ENCODE assay signal across 32 cellular contexts in genomic region chr22:34297536-34298120, GRCh38.
"Had no signal": no experiment of that assay in that cellular context is flagged by ENCODE, and none has a peak within 500 bp of the region (broad histone marks: within the 10 kb centered on the region; RNA-seq: fewer than 3 reads in every experiment).

No MANE protein-coding gene starts in this region.

- H3K4me3 ChIP-seq: cardiac muscle cell, PC-9, SJCRH30, SK-N-MC had no signal

- H3K27me3 ChIP-seq: cardiac muscle cell, SJCRH30 had no signal

- H3K27me3 Mint-ChIP-seq: activated CD4-positive, alpha-beta memory T cell treated with anti-CD3 and anti-CD28 coated beads, Interleukin-2, amount 10 ng/mL, durations not matched to agents 7 days and 5 days; activated CD8-positive, alpha-beta memory T cell treated with anti-CD3 and anti-CD28 coated beads, Interleukin-2, amount 10 ng/mL, durations not matched to agents 7 days and 5 days; activated naive CD8-positive, alpha-beta T cell treated with anti-CD3 and anti-CD28 coated beads for 36 hours; activated T-helper 17 cell treated with anti-CD3 and anti-CD28 coated beads, Interleukin-2, amount 50 U/mL, for 72 hours had no signal

- H3K4me3 Mint-ChIP-seq: activated CD4-positive, alpha-beta memory T cell treated with anti-CD3 and anti-CD28 coated beads, Interleukin-2, amount 10 ng/mL, durations not matched to agents 7 days and 5 days; activated CD8-positive, alpha-beta memory T cell treated with anti-CD3 and anti-CD28 coated beads, Interleukin-2, amount 10 ng/mL, durations not matched to agents 7 days and 5 days; activated naive CD8-positive, alpha-beta T cell treated with anti-CD3 and anti-CD28 coated beads for 36 hours; activated T-helper 17 cell treated with anti-CD3 and anti-CD28 coated beads, Interleukin-2, amount 50 U/mL, for 72 hours had no signal

- H3K36me3 Mint-ChIP-seq: activated CD8-positive, alpha-beta memory T cell treated with anti-CD3 and anti-CD28 coated beads, Interleukin-2, amount 10 ng/mL, durations not matched to agents 7 days and 5 days; activated naive CD8-positive, alpha-beta T cell treated with anti-CD3 and anti-CD28 coated beads for 36 hours had no signal

- H3K27ac ChIP-seq: cardiac muscle cell, KMS-11, PC-9, RWPE1, SJCRH30, SK-N-MC, WERI-Rb-1 had no signal

- H3K9me3 Mint-ChIP-seq: activated CD4-positive, alpha-beta memory T cell treated with anti-CD3 and anti-CD28 coated beads, Interleukin-2, amount 10 ng/mL, durations not matched to agents 7 days and 5 days; activated naive CD8-positive, alpha-beta T cell treated with anti-CD3 and anti-CD28 coated beads for 36 hours; activated T-helper 17 cell treated with anti-CD3 and anti-CD28 coated beads, Interleukin-2, amount 50 U/mL, for 72 hours had no signal

- H3K36me3 ChIP-seq: cardiac muscle cell, SJCRH30, WERI-Rb-1 had no signal

- H3K27ac Mint-ChIP-seq: activated CD4-positive, alpha-beta memory T cell treated with anti-CD3 and anti-CD28 coated beads, Interleukin-2, amount 10 ng/mL, durations not matched to agents 7 days and 5 days; activated CD8-positive, alpha-beta memory T cell treated with anti-CD3 and anti-CD28 coated beads, Interleukin-2, amount 10 ng/mL, durations not matched to agents 7 days and 5 days; activated naive CD8-positive, alpha-beta T cell treated with anti-CD3 and anti-CD28 coated beads for 36 hours; activated T-helper 17 cell treated with anti-CD3 and anti-CD28 coated beads, Interleukin-2, amount 50 U/mL, for 72 hours had no signal

- H3K9ac ChIP-seq: KMS-11 had no signal

- H3K9me3 ChIP-seq: SJCRH30 had no signal

- H2AFZ ChIP-seq: PC-9 had no signal

- H3K4me2 ChIP-seq: KMS-11, PC-9 had no signal

- DNase-seq: activated CD4-positive, alpha-beta memory T cell treated with anti-CD3 and anti-CD28 coated beads, Interleukin-2, amount 10 ng/mL, durations not matched to agents 7 days and 5 days; activated CD4-positive, alpha-beta T cell treated with anti-CD3 and anti-CD28 coated beads for 1 hour; activated CD4-positive, alpha-beta T cell treated with anti-CD3 and anti-CD28 coated beads for 48 hours; activated CD4-positive, CD25-positive, alpha-beta regulatory T cell; activated CD8-positive, alpha-beta memory T cell treated with anti-CD3 and anti-CD28 coated beads for 24 hours; activated CD8-positive, alpha-beta memory T cell treated with anti-CD3 and anti-CD28 coated beads, Interleukin-2, amount 10 ng/mL, durations not matched to agents 7 days and 5 days; activated CD8-positive, alpha-beta memory T cell treated with anti-CD3 and anti-CD28 coated beads, Interleukin-2, amount 50 U/mL, for 48 hours; activated effector memory CD4-positive, alpha-beta T cell treated with anti-CD3 and anti-CD28 coated beads, Interleukin-2, amount 50 U/mL, for 16 hours; activated naive CD4-positive, alpha-beta T cell; activated naive CD4-positive, alpha-beta T cell treated with anti-CD3 and anti-CD28 coated beads, Interleukin-2, amount 50 U/mL, for 16 hours; activated naive CD8-positive, alpha-beta T cell treated with anti-CD3 and anti-CD28 coated beads for 36 hours; activated T-cell treated with anti-CD3 and anti-CD28 coated beads, Interleukin-2, amount 50 U/mL, for 48 hours; amniotic stem cell; aorta; MM.1S; MV-4-11; NCI-H1092; NCI-H1436 treated with DMSO at 0.1 percent for 48 hours; NCI-H1694 treated with DMSO at 0.1 percent for 48 hours; NCI-H2029; NCI-H345; NCI-H524 treated with DMSO at 0.1 percent for 48 hours; PC-9; SHP77; SJCRH30; T1000; WERI-Rb-1 had no signal

- H3K4me1 Mint-ChIP-seq: activated CD4-positive, alpha-beta memory T cell treated with anti-CD3 and anti-CD28 coated beads, Interleukin-2, amount 10 ng/mL, durations not matched to agents 7 days and 5 days; activated CD8-positive, alpha-beta memory T cell treated with anti-CD3 and anti-CD28 coated beads, Interleukin-2, amount 10 ng/mL, durations not matched to agents 7 days and 5 days; activated naive CD8-positive, alpha-beta T cell treated with anti-CD3 and anti-CD28 coated beads for 36 hours; activated T-helper 17 cell treated with anti-CD3 and anti-CD28 coated beads, Interleukin-2, amount 50 U/mL, for 72 hours had no signal

- H3K4me1 ChIP-seq: SJCRH30 had no signal

- ATAC-seq: activated CD8-positive, alpha-beta memory T cell treated with anti-CD3 and anti-CD28 coated beads, Interleukin-2, amount 10 ng/mL, durations not matched to agents 7 days and 5 days; activated T-helper 17 cell treated with anti-CD3 and anti-CD28 coated beads, Interleukin-2, amount 50 U/mL, for 72 hours had no signal
